8 cellular contexts compared by ENCODE assay signal in genomic region chr13:27425151-27425917, GRCh38. TPM values are rescaled to one million over a fixed set of nuclear protein-coding genes. Genes with fewer than 3 reads are reported as not detected.
DNase-seq lines count a peak whose midpoint lies in the region; ATAC-seq, FAIRE-seq and TF ChIP-seq lines count a peak whose summit lies in the region.

No MANE protein-coding gene starts in this region.

- no peak for FAIRE-seq in H54 (lab: Jason Lieb, UNC)

- H3K4me1 ChIP-seq in SJSA1 (replicated peaks), result peaks cover 28% of the 10 kb centered on the region
- H3K4me1 ChIP-seq in endocrine pancreas (ENCODE audit: control insufficient read depth, insufficient read depth, low read length), result no peaks in the 10 kb centered on the region
- peaks cover 21% of the 10 kb centered on the region for H3K4me1 ChIP-seq in neural progenitor cell

- H3K27me3 ChIP-seq in SJSA1 (replicated peaks), result no peaks in the 10 kb centered on the region
- H3K27me3 ChIP-seq in endocrine pancreas (ENCODE audit: control insufficient read depth, insufficient read depth, low read length), result no peaks in the 10 kb centered on the region
- peaks cover 16% of the 10 kb centered on the region for H3K27me3 ChIP-seq in neural progenitor cell

- DNase-seq in SJSA1 (ENCODE audit: low read depth in 1 of 2, low spot score in 2 of 2) (no peak), neural progenitor cell (ENCODE audit: low spot score) (no peak), pons (ENCODE audit: low spot score) (no peak), amniotic stem cell (lab: John Stamatoyannopoulos, UW) (no peak), H54 (ENCODE audit: insufficient read length, low spot score) (no peak)

- no peak for TF ChIP-seq POLR2A in H54 (IDR thresholded peaks at IDR 0.05; ENCODE audit: low read depth, low read length)

- peaks cover 3% of the 10 kb centered on the region for H3F3A ChIP-seq in neural progenitor cell (ENCODE audit: low read depth)

- H3K79me2 ChIP-seq in neural progenitor cell (ENCODE audit: low read depth), result peaks cover 21% of the 10 kb centered on the region

- H2AFZ ChIP-seq in neural progenitor cell (replicated peaks), result peak overlapping the region; percentile 81

- peaks cover 15% of the 10 kb centered on the region for H4K20me1 ChIP-seq in neural progenitor cell (ENCODE audit: low read depth)

- peaks cover 20% of the 10 kb centered on the region for H3K4me1 Mint-ChIP-seq in neural progenitor cell

- no peak for TF ChIP-seq CTCF in C4-2B (conservative IDR thresholded peaks at IDR 0.05)
- no peak for TF ChIP-seq CTCF in neural progenitor cell (IDR thresholded peaks at IDR 0.05)

- H3K27me3 Mint-ChIP-seq in neural progenitor cell (ENCODE audit: insufficient read depth, low read depth), result peaks cover 8% of the 10 kb centered on the region

- H3K4me3 ChIP-seq in SJSA1, result peak overlapping the region; percentile 76
- peak overlapping the region; percentile 61 for H3K4me3 ChIP-seq in endocrine pancreas (ENCODE audit: control insufficient read depth, insufficient read depth, low read length)
- peak overlapping the region; percentile 66 for H3K4me3 ChIP-seq in neural progenitor cell

- H3K4me3 Mint-ChIP-seq in neural progenitor cell, result peak overlapping the region; percentile 82

- H3K9ac ChIP-seq in endocrine pancreas (ENCODE audit: control insufficient read depth, insufficient read depth, low read length) (peak overlapping the region; percentile 86), neural progenitor cell (no peak overlapping the region)

- peak overlapping the region; percentile 97 for H3K4me2 ChIP-seq in neural progenitor cell

- ATAC-seq in GM21529 (IDR thresholded peaks at IDR 0.05; ENCODE audit: unreplicated experiment), result peak; percentile 2

- H3K9me3 ChIP-seq in SJSA1 (replicated peaks) (no peaks in the 10 kb centered on the region), endocrine pancreas (ENCODE audit: control insufficient read depth, low read length) (no peaks in the 10 kb centered on the region), neural progenitor cell (ENCODE audit: low read depth) (no peaks in the 10 kb centered on the region)

- peak overlapping the region; percentile 40 for H3K27ac Mint-ChIP-seq in neural progenitor cell

- H3K27ac ChIP-seq in C4-2B (peak overlapping the region; percentile 97), SJSA1 (peak overlapping the region; percentile 88), neural progenitor cell (no peak overlapping the region)

- H3K36me3 ChIP-seq in SJSA1, result peaks cover 36% of the 10 kb centered on the region
- H3K36me3 ChIP-seq in endocrine pancreas (ENCODE audit: control insufficient read depth, insufficient read depth, low read length), result no peaks in the 10 kb centered on the region
- H3K36me3 ChIP-seq in neural progenitor cell, result peaks cover 7% of the 10 kb centered on the region

- H3K9me3 Mint-ChIP-seq in neural progenitor cell, result no peaks in the 10 kb centered on the region

- peaks cover 4% of the 10 kb centered on the region for H3K36me3 Mint-ChIP-seq in neural progenitor cell

RNA-seq across cellular contexts. Expression of gene GTF3A, which starts 0.9 kb away (rescaled TPM):
- total RNA-seq in SJSA1 (2014; rRNA removed; shearing (Covaris generic)), result 58.8 and 106 TPM in 2 replicates
- 78.4 and 126 TPM in 2 replicates for total RNA-seq in neural progenitor cell (ENCODE audit: low replicate concordance)

RNA-seq across cellular contexts. Expression of gene MTIF3, which starts 25.0 kb away (rescaled TPM):
- total RNA-seq in SJSA1 (2014; rRNA removed; shearing (Covaris generic)), result 16.9 and 26.9 TPM in 2 replicates
- 47.0 and 65.8 TPM in 2 replicates for total RNA-seq in neural progenitor cell (ENCODE audit: low replicate concordance)
